Comparison of ENCODE assay signal across 12 cellular contexts in the genomic region with DNA sequence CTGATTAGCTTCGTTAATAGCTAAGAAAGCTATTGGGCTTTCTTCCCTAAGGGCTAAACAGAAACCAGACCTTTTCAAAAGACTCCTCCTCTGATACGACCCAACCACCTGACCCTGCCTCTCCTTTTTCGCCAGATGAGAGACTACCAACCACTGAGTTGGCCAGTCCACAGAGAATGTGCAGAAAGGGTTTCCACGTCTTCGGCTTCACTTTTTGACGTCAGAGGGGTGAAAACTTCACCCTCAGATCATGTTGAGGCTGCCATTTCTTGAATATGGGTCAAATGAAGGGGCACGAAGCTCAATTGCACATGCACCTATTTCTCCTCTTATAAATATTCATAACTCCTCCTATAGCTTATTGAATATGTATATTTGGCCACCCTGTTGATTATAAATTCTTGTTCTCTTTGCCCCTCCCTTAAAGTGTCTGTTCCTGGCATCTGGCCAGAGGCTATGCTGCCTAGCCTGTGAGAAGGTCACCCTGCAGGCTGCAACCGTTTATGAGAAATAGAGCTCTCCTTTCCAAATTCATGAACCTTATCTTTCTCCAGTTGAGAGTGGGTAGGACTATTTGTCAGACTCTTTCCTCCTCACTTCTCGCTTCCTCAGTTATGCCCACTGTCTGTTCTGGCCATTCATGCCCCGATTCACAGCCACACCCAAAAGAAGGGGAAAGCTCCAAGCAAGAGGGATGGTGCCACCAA.
"Had no signal": no experiment of that assay in that cellular context is flagged by ENCODE, and none has a peak within 500 bp of the region (broad histone marks: within the 10 kb centered on the region; RNA-seq: fewer than 3 reads in every experiment).

No MANE protein-coding gene starts in this region.

- H3K4me3 Mint-ChIP-seq: activated naive CD8-positive, alpha-beta T cell treated with anti-CD3 and anti-CD28 coated beads, Interleukin-2, amount 10 ng/mL, durations not matched to agents 7 days and 5 days; naive thymus-derived CD4-positive, alpha-beta T cell; T-helper 2 cell treated with Interferon-gamma antibody and Interleukin-4, amounts not matched to agents 5 μg/mL and 100 μg/mL, for 36 hours had no signal

- H3K27me3 ChIP-seq: stomach, upper lobe of right lung had no signal

- H3K36me3 Mint-ChIP-seq: activated naive CD8-positive, alpha-beta T cell treated with anti-CD3 and anti-CD28 coated beads, Interleukin-2, amount 10 ng/mL, durations not matched to agents 7 days and 5 days; naive thymus-derived CD4-positive, alpha-beta T cell had no signal

- H3K27ac ChIP-seq: stomach, thoracic aorta, upper lobe of right lung had no signal

- DNase-seq: activated CD4-positive, alpha-beta T cell treated with anti-CD3 and anti-CD28 coated beads, Interleukin-2, amount 50 U/mL, for 1 hour; activated CD8-positive, alpha-beta memory T cell treated with anti-CD3 and anti-CD28 coated beads for 24 hours; activated naive CD8-positive, alpha-beta T cell treated with anti-CD3 and anti-CD28 coated beads, Interleukin-2, amount 10 ng/mL, durations not matched to agents 7 days and 5 days; dermis blood vessel endothelial cell; erythroblast; naive thymus-derived CD4-positive, alpha-beta T cell; stimulated activated CD4-positive, alpha-beta T cell treated with anti-CD3 and anti-CD28 coated beads, Interleukin-1b, Interleukin-23, amount 100 ng/mL, for 48 hours; stomach; upper lobe of right lung had no signal

- H3K36me3 ChIP-seq: stomach, thoracic aorta, upper lobe of right lung had no signal

- H3K27ac Mint-ChIP-seq: activated naive CD8-positive, alpha-beta T cell treated with anti-CD3 and anti-CD28 coated beads, Interleukin-2, amount 10 ng/mL, durations not matched to agents 7 days and 5 days; naive thymus-derived CD4-positive, alpha-beta T cell; T-helper 2 cell treated with Interferon-gamma antibody and Interleukin-4, amounts not matched to agents 5 μg/mL and 100 μg/mL, for 36 hours had no signal

- H3K4me1 ChIP-seq: stomach, upper lobe of right lung had no signal

- H3K9me3 Mint-ChIP-seq: activated naive CD8-positive, alpha-beta T cell treated with anti-CD3 and anti-CD28 coated beads, Interleukin-2, amount 10 ng/mL, durations not matched to agents 7 days and 5 days; T-helper 2 cell treated with Interferon-gamma antibody and Interleukin-4, amounts not matched to agents 5 μg/mL and 100 μg/mL, for 36 hours had no signal

- H3K4me1 Mint-ChIP-seq: activated naive CD8-positive, alpha-beta T cell treated with anti-CD3 and anti-CD28 coated beads, Interleukin-2, amount 10 ng/mL, durations not matched to agents 7 days and 5 days; naive thymus-derived CD4-positive, alpha-beta T cell had no signal

- H3K4me3 ChIP-seq: mucosa of descending colon, stomach, thoracic aorta, upper lobe of right lung had no signal

- H3K9me3 ChIP-seq: mucosa of descending colon, stomach, thoracic aorta, upper lobe of right lung had no signal
